Comparison of ENCODE assay signal across 13 cellular contexts in the genomic region with DNA sequence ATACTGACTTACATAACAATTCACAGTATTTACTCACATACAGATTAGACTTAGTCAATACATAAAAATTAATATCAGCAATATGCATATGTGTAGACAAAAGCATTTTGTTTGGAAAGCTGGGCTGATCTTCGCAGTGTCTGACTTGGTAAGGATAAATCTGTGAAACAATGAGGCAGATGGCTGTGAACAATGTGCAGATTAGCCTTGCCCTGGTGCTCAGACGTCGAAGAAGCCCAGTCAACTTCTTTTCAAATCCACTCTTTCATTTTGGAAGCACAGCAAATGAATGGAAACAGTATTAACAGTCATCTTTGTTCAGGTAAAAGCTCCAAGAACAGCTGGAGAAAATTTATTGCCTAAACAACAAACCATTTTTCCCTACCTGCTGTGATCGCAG.
DNase-seq lines count a peak whose midpoint lies in the region; TF ChIP-seq lines count a peak whose summit lies in the region.
"Had no signal": no experiment of that assay in that cellular context is flagged by ENCODE, and none has a peak within 500 bp of the region (broad histone marks: within the 10 kb centered on the region; RNA-seq: fewer than 3 reads in every experiment).

No MANE protein-coding gene starts in this region.

- no peak overlapping the region for H3K4me3 ChIP-seq in brain microvascular endothelial cell (ENCODE audit: low read depth, low read length)
- peak overlapping the region in 1 of 2 experiments; percentile 25 for H3K4me3 ChIP-seq in mesenchymal stem cell (ENCODE audit: insufficient read depth in 1 of 2, low read depth in 1 of 2, low read length in 2 of 2)
- H3K4me3 ChIP-seq in tibial artery, result no peak overlapping the region

- 97% methylated on average over 4 of the region's 4 CpGs for WGBS in mesenchymal stem cell

- H3K27me3 ChIP-seq in brain microvascular endothelial cell (replicated peaks) (no peaks in the 10 kb centered on the region), mesenchymal stem cell (ENCODE audit: control insufficient read depth in 1 of 2, insufficient read depth in 1 of 2, low read length in 2 of 2) (no peaks in the 10 kb centered on the region), tibial artery (no peaks in the 10 kb centered on the region)

- H3K9me3 ChIP-seq in mesenchymal stem cell (ENCODE audit: control insufficient read depth, low read length) (no peaks in the 10 kb centered on the region), tibial artery (no peaks in the 10 kb centered on the region)
- H3K9me3 ChIP-seq: Caco-2 had no signal

- TF ChIP-seq CTCF in brain microvascular endothelial cell (IDR thresholded peaks at IDR 0.05; ENCODE audit: low read depth, low read length, missing control alignments) (no peak), tibial artery (IDR thresholded peaks at IDR 0.05) (no peak)

- no peak overlapping the region for H3K14ac ChIP-seq in mesenchymal stem cell (ENCODE audit: low read length in 2 of 2)

- no peak overlapping the region for H3K4me2 ChIP-seq in mesenchymal stem cell (ENCODE audit: low read length, poor library complexity, severe bottlenecking)

- no peak overlapping the region for H3K18ac ChIP-seq in mesenchymal stem cell (ENCODE audit: low read depth in 1 of 2, low read length in 2 of 2)

- H3K23ac ChIP-seq in mesenchymal stem cell (ENCODE audit: low read length in 2 of 2), result no peak overlapping the region

- no peak overlapping the region for H2BK120ac ChIP-seq in mesenchymal stem cell (ENCODE audit: low read depth, low read length)

- no peak overlapping the region for H2BK15ac ChIP-seq in mesenchymal stem cell (ENCODE audit: low read depth, poor library complexity, severe bottlenecking)

- H3K4ac ChIP-seq in mesenchymal stem cell (ENCODE audit: low read depth in 1 of 2, low read length in 2 of 2), result no peak overlapping the region

- H4K8ac ChIP-seq in mesenchymal stem cell (ENCODE audit: low read length), result no peak overlapping the region

- H2BK5ac ChIP-seq in mesenchymal stem cell (ENCODE audit: low read depth, low read length, poor library complexity, severe bottlenecking), result no peak overlapping the region

- H3K4me1 ChIP-seq in mesenchymal stem cell (ENCODE audit: control insufficient read depth, insufficient read depth, low read depth, low read length), result peaks cover 2% of the 10 kb centered on the region
- H3K4me1 ChIP-seq in tibial artery, result peaks cover 3 to 93% (median 29%) of the 10 kb centered on the region in 4 donors

- H3K9ac ChIP-seq in mesenchymal stem cell (ENCODE audit: low read length), result peak overlapping the region; percentile 85

- peaks cover 10% of the 10 kb centered on the region for H3K36me3 ChIP-seq in brain microvascular endothelial cell (replicated peaks)
- peaks cover 3 to 63% of the 10 kb centered on the region in 2 experiments for H3K36me3 ChIP-seq in mesenchymal stem cell (ENCODE audit: control insufficient read depth in 1 of 2, insufficient read depth in 2 of 2, low read depth in 1 of 2, low read length in 2 of 2)
- H3K36me3 ChIP-seq in tibial artery, result peaks cover 45 to 61% (median 50%) of the 10 kb centered on the region in 3 donors

- H2AK5ac ChIP-seq in mesenchymal stem cell (ENCODE audit: low read length, severe bottlenecking), result no peak overlapping the region

- peak; percentile 78 for DNase-seq in NCI-H2227 treated with DMSO at 0.1 percent for 48 hours (lab: John Stamatoyannopoulos, UW)
- no peak for DNase-seq in NCI-H2227 (lab: John Stamatoyannopoulos, UW; ENCODE audit: unreplicated experiment)
- no peak for DNase-seq in brain microvascular endothelial cell
- no peak for DNase-seq in mesenchymal stem cell
- no peak for DNase-seq in tibial artery
- DNase-seq in anterior cingulate cortex (lab: John Stamatoyannopoulos, UW), result no peak
- DNase-seq in posterior cingulate gyrus, result no peak
- no peak for DNase-seq in stimulated activated CD4-positive, alpha-beta T cell treated with anti-CD3 and anti-CD28 coated beads, Interleukin-4, amount 100 ng/mL, for 24 hours
- DNase-seq: activated CD8-positive, alpha-beta T cell treated with anti-CD3 and anti-CD28 coated beads, Interleukin-2, amount 10 ng/mL, durations not matched to agents 7 days and 5 days; activated gamma-delta T cell treated with Interleukin-2 at 50 U/mL for 16 hours; Caco-2; cortex of kidney; NCI-H1092 treated with DMSO at 0.1 percent for 48 hours had no signal

- H2BK12ac ChIP-seq in mesenchymal stem cell (ENCODE audit: low read length in 2 of 2), result peak overlapping the region in 1 of 2 experiments; percentile 16

- H2AFZ ChIP-seq in mesenchymal stem cell (ENCODE audit: low read depth, low read length), result no peak overlapping the region

- peaks cover 9% of the 10 kb centered on the region for H3K79me1 ChIP-seq in mesenchymal stem cell (replicated peaks; ENCODE audit: low read length, poor library complexity, severe bottlenecking)

- intact Hi-C loops in tibial artery (cut with DNase I; ENCODE audit: low total_unique reads) (no loop called here), posterior cingulate gyrus (cut with DNase I) (no loop called here)

- in situ Hi-C loops in brain microvascular endothelial cell (cut with HindIII; ENCODE audit: low pct_ligation_motif_present, low sequenced_read_pairs), result no loop called here

- H3K27ac ChIP-seq in brain microvascular endothelial cell (peak overlapping the region; percentile 82), mesenchymal stem cell (ENCODE audit: low read length, poor library complexity, severe bottlenecking) (peak overlapping the region; percentile 36), tibial artery (peak overlapping the region; percentile 74 to 80)

- H4K91ac ChIP-seq in mesenchymal stem cell (ENCODE audit: low read length), result no peak overlapping the region
